In genomic region chr1:2580691-2581090, GRCh38 we compare ENCODE assay signal across 22 cellular contexts. TPM values are rescaled to one million over a fixed set of nuclear protein-coding genes. Genes with fewer than 3 reads are reported as not detected.
DNase-seq lines count a peak whose midpoint lies in the region; ATAC-seq and TF ChIP-seq lines count a peak whose summit lies in the region.
"Had no signal": no experiment of that assay in that cellular context is flagged by ENCODE, and none has a peak within 500 bp of the region (broad histone marks: within the 10 kb centered on the region; RNA-seq: fewer than 3 reads in every experiment).

No MANE protein-coding gene starts in this region.

- no peak overlapping the region for H3K4me3 ChIP-seq in lower lobe of right lung
- no peak overlapping the region for H3K4me3 ChIP-seq in vagina
- H3K4me3 ChIP-seq: esophagus muscularis mucosa, stomach, upper lobe of left lung had no signal

- intact Hi-C loops in natural killer cell (cut with micrococcal nuclease) (no loop called here), activated B cell treated with CpG ODN at 0.5 μM for 24 hours (cut with micrococcal nuclease) (loop anchor here (10.0 kb wide), 2 partner anchors 806 to 1324 kb away; partner anchors contain the start of genes C1orf174 and NADK), lower lobe of right lung (cut with DNase I) (no loop called here), vagina (cut with DNase I) (no loop called here)

- TF ChIP-seq CTCF in natural killer cell (IDR thresholded peaks at IDR 0.05), result no peak
- TF ChIP-seq CTCF in activated B cell treated with CpG ODN at 0.5 μM for 24 hours (IDR thresholded peaks at IDR 0.05), result no peak
- no peak for TF ChIP-seq CTCF in lower lobe of right lung (IDR thresholded peaks at IDR 0.05)
- TF ChIP-seq CTCF in vagina (IDR thresholded peaks at IDR 0.05), result no peak

- H3K27ac ChIP-seq in lower lobe of right lung (no peak overlapping the region), vagina (no peak overlapping the region)
- H3K27ac ChIP-seq: esophagus muscularis mucosa, stomach had no signal

- no peaks in the 10 kb centered on the region for H3K36me3 Mint-ChIP-seq in natural killer cell treated with Interleukin-12 subunit alpha and Interleukin-12 subunit beta and Interleukin-15 and Interleukin-18, amount 100 ng/mL, for 72 hours
- H3K36me3 Mint-ChIP-seq in natural killer cell (no peaks in the 10 kb centered on the region), activated B cell treated with CpG ODN at 0.5 μM for 24 hours (ENCODE audit: low read depth) (peaks cover 3% of the 10 kb centered on the region)

- H3K9me3 ChIP-seq in lower lobe of right lung, result no peaks in the 10 kb centered on the region
- H3K9me3 ChIP-seq in vagina, result no peaks in the 10 kb centered on the region
- H3K9me3 ChIP-seq: esophagus muscularis mucosa, stomach, upper lobe of left lung had no signal

- CTCF ChIA-PET in activated B cell treated with CpG ODN at 0.5 μM for 24 hours (lab: Charles Lee), result no interaction called here

- H3K36me3 ChIP-seq in lower lobe of right lung (no peaks in the 10 kb centered on the region), vagina (no peaks in the 10 kb centered on the region)
- H3K36me3 ChIP-seq: esophagus muscularis mucosa, stomach, upper lobe of left lung had no signal

- no peak overlapping the region for H3K4me3 Mint-ChIP-seq in natural killer cell treated with Interleukin-12 subunit alpha and Interleukin-12 subunit beta and Interleukin-15 and Interleukin-18, amount 100 ng/mL, for 72 hours
- H3K4me3 Mint-ChIP-seq in natural killer cell (no peak overlapping the region), activated B cell treated with CpG ODN at 0.5 μM for 24 hours (peak overlapping the region; percentile 64)
- peak overlapping the region; percentile 39 to 60 for H3K4me3 Mint-ChIP-seq in stimulated activated naive CD8-positive, alpha-beta T cell treated with anti-CD3 and anti-CD28 coated beads, Interleukin-15, amount 100 ng/mL, for 72 hours
- H3K4me3 Mint-ChIP-seq: H9 had no signal

- H3K4me1 Mint-ChIP-seq in natural killer cell treated with Interleukin-12 subunit alpha and Interleukin-12 subunit beta and Interleukin-15 and Interleukin-18, amount 100 ng/mL, for 72 hours (ENCODE audit: low read depth in 2 of 2), result peaks cover 16 to 31% of the 10 kb centered on the region in 2 donors
- H3K4me1 Mint-ChIP-seq in natural killer cell, result peaks cover 14 to 31% of the 10 kb centered on the region in 2 donors
- peaks cover 91% of the 10 kb centered on the region for H3K4me1 Mint-ChIP-seq in activated B cell treated with CpG ODN at 0.5 μM for 24 hours
- peaks cover 98% of the 10 kb centered on the region for H3K4me1 Mint-ChIP-seq in stimulated activated naive CD8-positive, alpha-beta T cell treated with anti-CD3 and anti-CD28 coated beads, Interleukin-15, amount 100 ng/mL, for 72 hours

- H3K27me3 ChIP-seq in lower lobe of right lung (ENCODE audit: low read depth) (no peaks in the 10 kb centered on the region), vagina (no peaks in the 10 kb centered on the region)
- H3K27me3 ChIP-seq: upper lobe of left lung had no signal

- H3K4me1 ChIP-seq in lower lobe of right lung (peaks cover 57% of the 10 kb centered on the region), vagina (peaks cover 27% of the 10 kb centered on the region)

- no peak overlapping the region for H3K27ac Mint-ChIP-seq in natural killer cell treated with Interleukin-12 subunit alpha and Interleukin-12 subunit beta and Interleukin-15 and Interleukin-18, amount 100 ng/mL, for 72 hours
- H3K27ac Mint-ChIP-seq in natural killer cell (peak overlapping the region in 1 of 2 donors; percentile 96), activated B cell treated with CpG ODN at 0.5 μM for 24 hours (peak overlapping the region; percentile 93)
- H3K27ac Mint-ChIP-seq in stimulated activated naive CD8-positive, alpha-beta T cell treated with anti-CD3 and anti-CD28 coated beads, Interleukin-15, amount 100 ng/mL, for 72 hours, result peak overlapping the region; percentile 21 to 28
- H3K27ac Mint-ChIP-seq: H9 had no signal

- peak; percentile 16 for DNase-seq in natural killer cell treated with Interleukin-12 subunit alpha and Interleukin-12 subunit beta and Interleukin-15 and Interleukin-18, amount 100 ng/mL, for 72 hours (ENCODE audit: low spot score)
- DNase-seq in natural killer cell, result no peak
- DNase-seq in activated B cell treated with CpG ODN at 0.5 μM for 24 hours, result no peak
- DNase-seq in lower lobe of right lung, result peak; percentile 45
- no peak for DNase-seq in stimulated activated naive CD8-positive, alpha-beta T cell treated with anti-CD3 and anti-CD28 coated beads, Interleukin-15, amount 100 ng/mL, for 72 hours
- DNase-seq in vagina (ENCODE audit: extremely low spot score in 2 of 2), result no peak
- DNase-seq: anterior cingulate cortex; central memory CD4-positive, alpha-beta T cell; DMS 273 treated with DMSO at 0.1 percent for 48 hours; H9; NCI-H1417; NCI-H526; SHP77; stomach had no signal

- H3K9me3 Mint-ChIP-seq in natural killer cell treated with Interleukin-12 subunit alpha and Interleukin-12 subunit beta and Interleukin-15 and Interleukin-18, amount 100 ng/mL, for 72 hours, result no peaks in the 10 kb centered on the region
- H3K9me3 Mint-ChIP-seq in natural killer cell (no peaks in the 10 kb centered on the region), activated B cell treated with CpG ODN at 0.5 μM for 24 hours (peaks cover 3% of the 10 kb centered on the region)
- H3K9me3 Mint-ChIP-seq in stimulated activated naive CD8-positive, alpha-beta T cell treated with anti-CD3 and anti-CD28 coated beads, Interleukin-15, amount 100 ng/mL, for 72 hours, result no peaks in the 10 kb centered on the region
- H3K9me3 Mint-ChIP-seq: activated T-helper 2 cell treated with anti-CD3 and anti-CD28 coated beads, Interferon-gamma antibody, Interleukin-2, Interleukin-4, amounts not matched to agents 10 μg/mL and 5 μg/mL and 100 μg/mL, durations not matched to agents 14 hours and 24 hours and 36 hours had no signal

- no peaks in the 10 kb centered on the region for H3K27me3 Mint-ChIP-seq in natural killer cell treated with Interleukin-12 subunit alpha and Interleukin-12 subunit beta and Interleukin-15 and Interleukin-18, amount 100 ng/mL, for 72 hours
- H3K27me3 Mint-ChIP-seq in natural killer cell (ENCODE audit: low read depth in 2 of 2) (no peaks in the 10 kb centered on the region), activated B cell treated with CpG ODN at 0.5 μM for 24 hours (no peaks in the 10 kb centered on the region)
- no peaks in the 10 kb centered on the region for H3K27me3 Mint-ChIP-seq in stimulated activated naive CD8-positive, alpha-beta T cell treated with anti-CD3 and anti-CD28 coated beads, Interleukin-15, amount 100 ng/mL, for 72 hours

- no peak for TF ChIP-seq POLR2A in vagina (IDR thresholded peaks at IDR 0.05)

- ATAC-seq in natural killer cell treated with Interleukin-12 subunit alpha and Interleukin-12 subunit beta and Interleukin-15 and Interleukin-18, amount 100 ng/mL, for 72 hours, result no peak
- no peak for ATAC-seq in natural killer cell
- ATAC-seq in activated B cell treated with CpG ODN at 0.5 μM for 24 hours (ENCODE audit: low read depth), result no peak
- ATAC-seq in lower lobe of right lung, result no peak
- ATAC-seq in stimulated activated naive CD8-positive, alpha-beta T cell treated with anti-CD3 and anti-CD28 coated beads, Interleukin-15, amount 100 ng/mL, for 72 hours, result no peak
- ATAC-seq in HG02884 (IDR thresholded peaks at IDR 0.05; ENCODE audit: unreplicated experiment), result no peak
- ATAC-seq in GM18511 (IDR thresholded peaks at IDR 0.05; ENCODE audit: unreplicated experiment), result no peak
- ATAC-seq: left lobe of liver, sciatic nerve had no signal

- POLR2A ChIA-PET in activated B cell treated with CpG ODN at 0.5 μM for 24 hours (lab: Charles Lee), result interaction anchor here (0.6 to 8.1 kb wide), 4 partner anchors 11 to 62 kb away, joined by 3 to 224 read pairs (median 34); partner anchors contain the start of gene TNFRSF14

RNA-seq across cellular contexts. Expression of gene PRXL2B, which starts 5.9 kb away (rescaled TPM):
- 10 to 100 TPM in 1 of 2 donors, 1 to 10 TPM in 1; 9.1 to 18.5 TPM for total RNA-seq in natural killer cell treated with Interleukin-12 subunit alpha and Interleukin-12 subunit beta and Interleukin-15 and Interleukin-18, amount 100 ng/mL, for 72 hours
- 10 to 100 TPM; 11.3 to 15.1 (median 11.6) TPM for total RNA-seq in natural killer cell
- total RNA-seq in activated B cell treated with CpG ODN at 0.5 μM for 24 hours, result 12.6 and 13.5 TPM in 2 replicates
- total RNA-seq in lower lobe of right lung, result 26.3 TPM
- total RNA-seq in vagina, result 16.2 TPM

RNA-seq across cellular contexts. Expression of gene TNFRSF14, which starts 24.5 kb away (rescaled TPM):
- total RNA-seq in natural killer cell treated with Interleukin-12 subunit alpha and Interleukin-12 subunit beta and Interleukin-15 and Interleukin-18, amount 100 ng/mL, for 72 hours, result 100 to 1,000 TPM in 1 of 2 donors, 10 to 100 TPM in 1; 93.2 to 118 TPM
- total RNA-seq in natural killer cell (100 to 1,000 TPM; 228 to 266 (median 262) TPM), activated B cell treated with CpG ODN at 0.5 μM for 24 hours (140 and 148 TPM in 2 replicates), lower lobe of right lung (152 TPM), vagina (49.6 TPM)

RNA-seq across cellular contexts. Expression of gene HES5, which starts 50.6 kb away (rescaled TPM):
- total RNA-seq in natural killer cell treated with Interleukin-12 subunit alpha and Interleukin-12 subunit beta and Interleukin-15 and Interleukin-18, amount 100 ng/mL, for 72 hours, result not detected
- total RNA-seq in natural killer cell (not detected), activated B cell treated with CpG ODN at 0.5 μM for 24 hours (not detected in 2 replicates), lower lobe of right lung (1.5 TPM), vagina (not detected)
- total RNA-seq: activated T-helper 2 cell treated with anti-CD3 and anti-CD28 coated beads, Interferon-gamma antibody, Interleukin-2, Interleukin-4, amounts not matched to agents 10 μg/mL and 5 μg/mL and 100 μg/mL, durations not matched to agents 14 hours and 24 hours and 36 hours; H9; osteocyte had no signal

RNA-seq across cellular contexts. Expression of gene MMEL1, which starts 52.1 kb away (rescaled TPM):
- total RNA-seq in natural killer cell treated with Interleukin-12 subunit alpha and Interleukin-12 subunit beta and Interleukin-15 and Interleukin-18, amount 100 ng/mL, for 72 hours, result under 1 TPM in 1 of 2 donors, not detected in 1; 0.81 TPM
- total RNA-seq in natural killer cell (1 to 10 TPM in 2 of 3 donors, not detected in 1; 1.3 to 2.0 TPM), activated B cell treated with CpG ODN at 0.5 μM for 24 hours (not detected in 2 replicates), lower lobe of right lung (7.6 TPM), vagina (4.4 TPM)
- total RNA-seq: left lobe of liver, osteocyte had no signal

RNA-seq across cellular contexts. Expression of gene PANK4, which starts 54.3 kb away (rescaled TPM):
- 10 to 100 TPM; 37.7 to 70.5 TPM for total RNA-seq in natural killer cell treated with Interleukin-12 subunit alpha and Interleukin-12 subunit beta and Interleukin-15 and Interleukin-18, amount 100 ng/mL, for 72 hours
- total RNA-seq in natural killer cell, result 10 to 100 TPM; 48.2 to 75.7 (median 61.8) TPM
- 43.1 and 54.0 TPM in 2 replicates for total RNA-seq in activated B cell treated with CpG ODN at 0.5 μM for 24 hours
- 39.2 TPM for total RNA-seq in lower lobe of right lung
- 39.5 TPM for total RNA-seq in vagina

Comparison
In these comparisons a context has a peak if more than half of its experiments do, and no peak if none do; other contexts are left out.
1. DNase-seq: peak in natural killer cell treated with Interleukin-12 subunit alpha and Interleukin-12 subunit beta and Interleukin-15 and Interleukin-18, amount 100 ng/mL, for 72 hours (single experiment) and lower lobe of right lung (single experiment); none in natural killer cell (single experiment), activated B cell treated with CpG ODN at 0.5 μM for 24 hours (single experiment), stimulated activated naive CD8-positive, alpha-beta T cell treated with anti-CD3 and anti-CD28 coated beads, Interleukin-15, amount 100 ng/mL, for 72 hours (0 of 2) and vagina (0 of 2).
2. H3K27ac Mint-ChIP-seq: peak in activated B cell treated with CpG ODN at 0.5 μM for 24 hours (single experiment) and stimulated activated naive CD8-positive, alpha-beta T cell treated with anti-CD3 and anti-CD28 coated beads, Interleukin-15, amount 100 ng/mL, for 72 hours (2 of 2); none in natural killer cell treated with Interleukin-12 subunit alpha and Interleukin-12 subunit beta and Interleukin-15 and Interleukin-18, amount 100 ng/mL, for 72 hours (0 of 2).
3. H3K4me3 Mint-ChIP-seq: peak in activated B cell treated with CpG ODN at 0.5 μM for 24 hours (single experiment) and stimulated activated naive CD8-positive, alpha-beta T cell treated with anti-CD3 and anti-CD28 coated beads, Interleukin-15, amount 100 ng/mL, for 72 hours (2 of 2); none in natural killer cell treated with Interleukin-12 subunit alpha and Interleukin-12 subunit beta and Interleukin-15 and Interleukin-18, amount 100 ng/mL, for 72 hours (single experiment) and natural killer cell (single experiment).